ENCODE assay signal across 8 cellular contexts in genomic region chr12:108457006-108457733, GRCh38. TPM values are rescaled to one million over a fixed set of nuclear protein-coding genes. Genes with fewer than 3 reads are reported as not detected.
DNase-seq lines count a peak whose midpoint lies in the region; ATAC-seq and TF ChIP-seq lines count a peak whose summit lies in the region.

No MANE protein-coding gene starts in this region.

- no peaks in the 10 kb centered on the region for H3K4me1 ChIP-seq in OCI-LY7 (ENCODE audit: insufficient read depth, low read length, poor library complexity, severe bottlenecking)

- H3K36me3 Mint-ChIP-seq in activated CD4-positive, alpha-beta T cell treated with anti-CD3 and anti-CD28 coated beads, Interleukin-2, amount 10 ng/mL, durations not matched to agents 24 days and 14 days (ENCODE audit: low read depth), result no peaks in the 10 kb centered on the region

- CTCF ChIA-PET in OCI-LY7 (lab: Charles Lee; ENCODE audit: unreplicated experiment), result interaction anchor here (0.7 kb wide), 1 partner anchor 161 kb away, joined by 3 read pairs; no protein-coding TSS in a partner anchor

- no TSS peak for BruUV-seq in OCI-LY7 (replicated peaks; lab: Mats Ljungman, UMichigan)

- H3K27me3 Mint-ChIP-seq in activated CD4-positive, alpha-beta T cell treated with anti-CD3 and anti-CD28 coated beads, Interleukin-2, amount 10 ng/mL, durations not matched to agents 24 days and 14 days, result peaks cover 7% of the 10 kb centered on the region

- H3K9me3 ChIP-seq in OCI-LY7 (ENCODE audit: low read length), result no peaks in the 10 kb centered on the region

- no peak overlapping the region for H3K4me2 ChIP-seq in OCI-LY7 (ENCODE audit: low read length)

- H2AFZ ChIP-seq in OCI-LY7 (ENCODE audit: low read length), result no peak overlapping the region

- ATAC-seq in GM21619 (IDR thresholded peaks at IDR 0.05; ENCODE audit: unreplicated experiment) (no peak), GM21825 (IDR thresholded peaks at IDR 0.05; ENCODE audit: unreplicated experiment) (no peak)

- no peak overlapping the region for H3K27ac ChIP-seq in OCI-LY7 (ENCODE audit: low read depth, low read length, poor library complexity, severe bottlenecking)

- no peak overlapping the region for H3K4me3 Mint-ChIP-seq in activated CD4-positive, alpha-beta T cell treated with anti-CD3 and anti-CD28 coated beads, Interleukin-2, amount 10 ng/mL, durations not matched to agents 24 days and 14 days

- H3K4me3 ChIP-seq in Jurkat, Clone E6-1 (ENCODE audit: low read length), result no peak overlapping the region
- H3K4me3 ChIP-seq in OCI-LY7 (ENCODE audit: low read depth, low read length, poor library complexity, severe bottlenecking), result no peak overlapping the region

- intact Hi-C loops in activated CD4-positive, alpha-beta T cell treated with anti-CD3 and anti-CD28 coated beads, Interleukin-2, amount 10 ng/mL, durations not matched to agents 24 days and 14 days (cut with micrococcal nuclease), result no loop called here
- intact Hi-C loops in OCI-LY7 (cut with micrococcal nuclease; ENCODE audit: unreplicated experiment), result no loop called here

- no peaks in the 10 kb centered on the region for H3K9me3 Mint-ChIP-seq in activated CD4-positive, alpha-beta T cell treated with anti-CD3 and anti-CD28 coated beads, Interleukin-2, amount 10 ng/mL, durations not matched to agents 24 days and 14 days

- POLR2A ChIA-PET in OCI-LY7 (lab: Charles Lee), result interaction anchor here (0.7 kb wide), 1 partner anchor 466 kb away, joined by 4 read pairs; no protein-coding TSS in a partner anchor

- peak; percentile 67 for DNase-seq in activated CD4-positive, alpha-beta T cell treated with anti-CD3 and anti-CD28 coated beads, Interleukin-2, amount 10 ng/mL, durations not matched to agents 24 days and 14 days
- DNase-seq in activated CD4-positive, alpha-beta T cell treated with anti-CD3 and anti-CD28 coated beads, Interleukin-2, amount 50 U/mL, for 48 hours, result no peak
- DNase-seq in Jurkat, Clone E6-1 (ENCODE audit: low read depth, low spot score), result peak; percentile 52
- DNase-seq in OCI-LY7 (ENCODE audit: low spot score) (peak; percentile 65), dermis microvascular lymphatic vessel endothelial cell (ENCODE audit: low read depth in 2 of 2) (peak; percentile 20 to 65), lung microvascular endothelial cell (ENCODE audit: low read depth in 2 of 2) (peak; percentile 62 to 75)

- TF ChIP-seq CTCF in OCI-LY7 (conservative IDR thresholded peaks at IDR 0.05; ENCODE audit: low read length), result peak; percentile 88

- no peaks in the 10 kb centered on the region for H3K79me2 ChIP-seq in OCI-LY7 (ENCODE audit: insufficient read depth, low read depth, low read length)

- H3K9me2 ChIP-seq in OCI-LY7 (ENCODE audit: insufficient read depth, low read length), result no peaks in the 10 kb centered on the region

- no peak overlapping the region for H3K27ac Mint-ChIP-seq in activated CD4-positive, alpha-beta T cell treated with anti-CD3 and anti-CD28 coated beads, Interleukin-2, amount 10 ng/mL, durations not matched to agents 24 days and 14 days

- H4K20me1 ChIP-seq in OCI-LY7 (ENCODE audit: insufficient read depth, low read length), result no peaks in the 10 kb centered on the region; the same call in 1 of the 2 replicates

- no peaks in the 10 kb centered on the region for H3K4me1 Mint-ChIP-seq in activated CD4-positive, alpha-beta T cell treated with anti-CD3 and anti-CD28 coated beads, Interleukin-2, amount 10 ng/mL, durations not matched to agents 24 days and 14 days

- no peaks in the 10 kb centered on the region for H3K36me3 ChIP-seq in OCI-LY7 (ENCODE audit: insufficient read depth, low read length)

RNA-seq across cellular contexts. Expression of gene FICD, which starts 57.9 kb away (rescaled TPM):
- 5.9 and 6.6 TPM in 2 replicates for total RNA-seq in activated CD4-positive, alpha-beta T cell treated with anti-CD3 and anti-CD28 coated beads, Interleukin-2, amount 10 ng/mL, durations not matched to agents 24 days and 14 days
- polyA plus RNA-seq in Jurkat, Clone E6-1 (2012; ENCODE audit: insufficient read depth, insufficient read length), result 5.0 TPM
- 8.4 and 13.1 TPM in 2 replicates for total RNA-seq in OCI-LY7 (2014; rRNA removed; shearing (Covaris generic))
- total RNA-seq in OCI-LY7 (2022), result 9.0 and 9.9 TPM in 2 replicates
- total RNA-seq in dermis microvascular lymphatic vessel endothelial cell, result 4.5 and 7.0 TPM in 2 replicates
- total RNA-seq in lung microvascular endothelial cell, result 4.1 and 4.8 TPM in 2 replicates

Comparison
In these comparisons a context has a peak if more than half of its experiments do, and no peak if none do; other contexts are left out.
1. DNase-seq: peak in activated CD4-positive, alpha-beta T cell treated with anti-CD3 and anti-CD28 coated beads, Interleukin-2, amount 10 ng/mL, durations not matched to agents 24 days and 14 days (single experiment), Jurkat, Clone E6-1 (single experiment), OCI-LY7 (single experiment), dermis microvascular lymphatic vessel endothelial cell (2 of 2) and lung microvascular endothelial cell (2 of 2); none in activated CD4-positive, alpha-beta T cell treated with anti-CD3 and anti-CD28 coated beads, Interleukin-2, amount 50 U/mL, for 48 hours (0 of 2).